Comparison of ENCODE assay signal across 9 cellular contexts in genomic region chr10:5946419-5946775, GRCh38. TPM values are rescaled to one million over a fixed set of nuclear protein-coding genes. Genes with fewer than 3 reads are reported as not detected.
DNase-seq lines count a peak whose midpoint lies in the region; ATAC-seq and TF ChIP-seq lines count a peak whose summit lies in the region.
"Not testable (repeated sequence)": the region's sequence is repeated elsewhere in the genome, so short reads cannot be mapped to it uniquely, and the experiment has no call there.
"Had no signal": no experiment of that assay in that cellular context is flagged by ENCODE, and none has a peak within 500 bp of the region (broad histone marks: within the 10 kb centered on the region; RNA-seq: fewer than 3 reads in every experiment).

No MANE protein-coding gene starts in this region.

- POLR2A ChIA-PET in RWPE1 (lab: Yijun Ruan, JAX; ENCODE audit: low non-redundant PET) = not testable (repeated sequence)

- WGBS in right cardiac atrium = 89% methylated on average over 10 of the region's 10 CpGs

- H3K9me3 Mint-ChIP-seq in endothelial cell (ENCODE audit: unreplicated experiment) = not testable (repeated sequence)

- H3K27ac Mint-ChIP-seq in endothelial cell (ENCODE audit: unreplicated experiment) = peak overlapping the region; percentile 99

- H3K36me3 ChIP-seq in ACC112 (ENCODE audit: insufficient read depth, low read length); ascending aorta; mucosa of rectum (ENCODE audit: control insufficient read depth in 2 of 2, insufficient read depth in 2 of 2, low read length in 2 of 2); rectal smooth muscle tissue (ENCODE audit: control insufficient read depth, insufficient read depth, low read length): not testable (repeated sequence)

- TF ChIP-seq CTCF in RWPE1 (conservative IDR thresholded peaks at IDR 0.05; ENCODE audit: low read depth); ascending aorta (IDR thresholded peaks at IDR 0.05); endothelial cell (IDR thresholded peaks at IDR 0.05; ENCODE audit: unreplicated experiment): not testable (repeated sequence)

- peaks cover 57% of the 10 kb centered on the region for H3K4me1 Mint-ChIP-seq in endothelial cell (ENCODE audit: unreplicated experiment)

- not testable (repeated sequence) for H3K79me2 ChIP-seq in ACC112 (ENCODE audit: control insufficient read depth, insufficient read depth, low read length, unreplicated experiment)

- DNase-seq in RWPE1 (ENCODE audit: low spot score); ascending aorta (ENCODE audit: low spot score in 2 of 2); endothelial cell (ENCODE audit: low spot score); right cardiac atrium: not testable (repeated sequence)

- intact Hi-C loops in ascending aorta (cut with DNase I) (loop anchor here (5.0 to 10.0 kb wide), 2 partner anchors 256 to 328 kb away; partner anchors contain the start of gene PFKFB3), right cardiac atrium (cut with DNase I) (loop anchor here in 1 of 4 donors (10.0 kb wide), 1 partner anchor 68 kb away; no protein-coding TSS in a partner anchor)

- peaks cover 13% of the 10 kb centered on the region for H3K27me3 Mint-ChIP-seq in endothelial cell (ENCODE audit: unreplicated experiment)

- CTCF ChIA-PET in RWPE1 (lab: Yijun Ruan, JAX) = not testable (repeated sequence)

- peak overlapping the region in 1 of 2 donors; percentile 14 for H3K9ac ChIP-seq in mucosa of rectum (ENCODE audit: low read depth in 1 of 2, low read length in 2 of 2)
- not testable (repeated sequence) for H3K9ac ChIP-seq in rectal smooth muscle tissue (ENCODE audit: low read length)

- H2AFZ ChIP-seq in ACC112 (ENCODE audit: low read length, unreplicated experiment) = peak overlapping the region; percentile 76

- not testable (repeated sequence) for H3K4me3 ChIP-seq in ACC112 (ENCODE audit: low read depth, low read length); right cardiac atrium (ENCODE audit: low read length); mucosa of rectum (ENCODE audit: low read length in 2 of 2); rectal smooth muscle tissue (ENCODE audit: low read length)
- peak overlapping the region in 1 of 2 donors; percentile 53 for H3K4me3 ChIP-seq in ascending aorta

- H3K4me3 Mint-ChIP-seq in endothelial cell (ENCODE audit: unreplicated experiment) = peak overlapping the region; percentile 42

- not testable (repeated sequence) for H3K9me3 ChIP-seq in ascending aorta; right cardiac atrium (ENCODE audit: control insufficient read depth, low read length); mucosa of rectum (ENCODE audit: control insufficient read depth in 2 of 2, low read length in 2 of 2)

- ATAC-seq in right cardiac atrium = not testable (repeated sequence)

- peaks cover 38% of the 10 kb centered on the region for H3K4me1 ChIP-seq in ACC112 (ENCODE audit: control insufficient read depth, insufficient read depth, low read length, unreplicated experiment)
- H3K4me1 ChIP-seq in ascending aorta = peaks cover 23 to 62% of the 10 kb centered on the region in 2 donors
- peaks cover 11% of the 10 kb centered on the region for H3K4me1 ChIP-seq in right cardiac atrium (ENCODE audit: control insufficient read depth, insufficient read depth, low read length)
- H3K4me1 ChIP-seq in mucosa of rectum (ENCODE audit: control insufficient read depth in 2 of 2, insufficient read depth in 2 of 2, low read length in 2 of 2) = peaks cover 10 to 13% of the 10 kb centered on the region in 2 donors
- H3K4me1 ChIP-seq in rectal smooth muscle tissue (ENCODE audit: control insufficient read depth, insufficient read depth, low read length) = not testable (repeated sequence)

- not testable (repeated sequence) for H3K27me3 ChIP-seq in ACC112 (ENCODE audit: insufficient read depth, low read length); ascending aorta; right cardiac atrium (ENCODE audit: control insufficient read depth, insufficient read depth); mucosa of rectum (ENCODE audit: control insufficient read depth in 2 of 2, insufficient read depth in 2 of 2, low read length in 2 of 2); rectal smooth muscle tissue (ENCODE audit: control insufficient read depth, insufficient read depth, low read length)

- not testable (repeated sequence) for H3K36me3 Mint-ChIP-seq in endothelial cell (ENCODE audit: low read depth, unreplicated experiment)

- H3K27ac ChIP-seq in ACC112 (ENCODE audit: low read depth, low read length) (peak overlapping the region; percentile 96), RWPE1 (peak overlapping the region; percentile 97), ascending aorta (peak overlapping the region; percentile 97 to 99), right cardiac atrium (ENCODE audit: low read length) (peak overlapping the region; percentile 79), mucosa of rectum (ENCODE audit: low read depth in 2 of 2, low read length in 2 of 2) (peak overlapping the region; percentile 73 to 87), rectal smooth muscle tissue (ENCODE audit: low read depth, low read length) (peak overlapping the region; percentile 84), temporal lobe (ENCODE audit: low read depth, low read length) (peak overlapping the region; percentile 17)

RNA-seq across cellular contexts. Expression of gene IL15RA, which starts 30.9 kb away (rescaled TPM):
- total RNA-seq in ascending aorta (24.8 TPM), endothelial cell (ENCODE audit: unreplicated experiment) (0.97 TPM), right cardiac atrium (10 to 100 TPM; 11.8 to 19.7 (median 15.8) TPM), temporal lobe (under 0.01 TPM)
- 13.9 TPM for polyA plus RNA-seq in right cardiac atrium
- polyA plus RNA-seq: neural cell had no signal

RNA-seq across cellular contexts. Expression of gene FBH1, which starts 56.4 kb away (rescaled TPM):
- total RNA-seq in ascending aorta (43.0 TPM), endothelial cell (ENCODE audit: unreplicated experiment) (95.2 TPM), right cardiac atrium (10 to 100 TPM; 75.6 to 82.1 (median 77.4) TPM), temporal lobe (38.8 TPM)
- 49.3 TPM for polyA plus RNA-seq in right cardiac atrium

RNA-seq across cellular contexts. Expression of gene ANKRD16, which starts 56.7 kb away (rescaled TPM):
- total RNA-seq in ascending aorta = 10.4 TPM
- total RNA-seq in endothelial cell (ENCODE audit: unreplicated experiment) = 6.6 TPM
- 1 to 10 TPM; 3.6 to 4.3 (median 4.0) TPM for total RNA-seq in right cardiac atrium
- 2.6 TPM for polyA plus RNA-seq in right cardiac atrium
- total RNA-seq in temporal lobe = 10.8 TPM

Comparison
In these comparisons a context has a peak if more than half of its experiments do, and no peak if none do; other contexts are left out.
1. H3K27ac ChIP-seq: peak in every context shown above with its lines; median percentile 98 in ascending aorta; 97 in RWPE1; 96 in ACC112; 84 in rectal smooth muscle tissue; 80 in mucosa of rectum; 79 in right cardiac atrium; 17 in temporal lobe.